24 cellular contexts compared by ENCODE assay signal in the genomic region with DNA sequence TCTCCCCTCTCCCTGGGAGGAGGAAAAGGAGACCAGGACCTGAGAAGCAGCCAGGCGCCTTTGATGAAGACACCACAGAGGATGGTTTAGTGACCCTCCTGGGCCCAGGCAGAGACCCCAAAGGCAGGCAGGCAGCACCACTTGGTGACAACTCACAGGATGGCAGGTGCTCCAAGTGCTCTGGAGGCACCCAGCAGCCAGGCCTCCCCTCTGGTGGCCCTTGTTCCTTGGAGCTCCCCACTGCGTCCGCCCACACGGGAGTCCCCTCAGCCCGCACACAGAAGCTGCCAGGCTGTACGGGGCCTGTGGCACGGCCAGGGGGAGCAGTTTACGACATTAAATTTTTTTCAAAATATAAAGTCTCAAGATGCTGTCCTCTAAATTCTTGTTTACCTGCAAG.
A peak's percentile ranks its signal among the peaks of the same experiment; 100 is the strongest.
DNase-seq lines count a peak whose midpoint lies in the region; ATAC-seq, FAIRE-seq and TF ChIP-seq lines count a peak whose summit lies in the region.
"Had no signal": no experiment of that assay in that cellular context is flagged by ENCODE, and none has a peak within 500 bp of the region (broad histone marks: within the 10 kb centered on the region; RNA-seq: fewer than 3 reads in every experiment).

No MANE protein-coding gene starts in this region.

- H3K79me2 ChIP-seq in HepG2 (ENCODE audit: insufficient read depth, low read length) (no peaks in the 10 kb centered on the region), MM.1S (ENCODE audit: low read length) (no peaks in the 10 kb centered on the region)

- H3K27ac ChIP-seq in HepG2 (ENCODE audit: extremely low read length, insufficient read depth, low read length) (no peak overlapping the region), right lobe of liver (no peak overlapping the region), MM.1S (ENCODE audit: low read length) (no peak overlapping the region)
- H3K27ac ChIP-seq: A549; BLaER1 treated with 17β-estradiol and CSF1 and Interleukin-3, amounts not matched to agents 10 nM and 100 nM had no signal

- no peaks in the 10 kb centered on the region for H3F3A ChIP-seq in MM.1S (ENCODE audit: insufficient read depth, low read length)

- TF ChIP-seq POLR2A in HepG2 (IDR thresholded peaks at IDR 0.05; ENCODE audit: insufficient read depth in 1 of 2, low read depth in 2 of 2, low read length in 2 of 2) (no peak), right lobe of liver (IDR thresholded peaks at IDR 0.05) (no peak)

- in situ Hi-C loops in HepG2 (cut with HindIII; ENCODE audit: extremely low pct_ligation_motif_present, low pct_unique_long_range_greater_than_20kb), result no loop called here

- no peak for FAIRE-seq in HepG2 (lab: Jason Lieb, UNC)
- FAIRE-seq: A549, G401.6, H54, RCC 7860 had no signal

- no peak overlapping the region for H2AFZ ChIP-seq in HepG2 (ENCODE audit: low read length)
- no peak overlapping the region for H2AFZ ChIP-seq in MM.1S (ENCODE audit: low read length)

- H3K4me3 ChIP-seq in HepG2 (replicated peaks in 1 of 3; ENCODE audit: insufficient read depth in 1 of 3, low read depth in 2 of 3, low read length in 3 of 3) (no peak overlapping the region), right lobe of liver (no peak overlapping the region), MM.1S (ENCODE audit: low read length) (no peak overlapping the region)
- H3K4me3 ChIP-seq: A549; BLaER1 treated with 17β-estradiol and CSF1 and Interleukin-3, amounts not matched to agents 10 nM and 100 nM; MG63 had no signal

- H3K9me3 ChIP-seq in HepG2 (ENCODE audit: low read length) (no peaks in the 10 kb centered on the region), right lobe of liver (no peaks in the 10 kb centered on the region), MM.1S (replicated peaks; ENCODE audit: insufficient read depth, low read length) (no peaks in the 10 kb centered on the region)
- H3K9me3 ChIP-seq: MG63 had no signal

- no peak overlapping the region for H3K9ac ChIP-seq in HepG2 (ENCODE audit: insufficient read depth, low read depth, low read length)
- H3K9ac ChIP-seq in MM.1S (ENCODE audit: low read length), result no peak overlapping the region
- H3K9ac ChIP-seq: BLaER1 treated with 17β-estradiol and CSF1 and Interleukin-3, amounts not matched to agents 10 nM and 100 nM had no signal

- H3K4me2 ChIP-seq in HepG2 (ENCODE audit: low read depth, low read length) (no peak overlapping the region), MM.1S (ENCODE audit: low read depth, low read length) (no peak overlapping the region)
- H3K4me2 ChIP-seq: A549; BLaER1 treated with 17β-estradiol and CSF1 and Interleukin-3, amounts not matched to agents 10 nM and 100 nM had no signal

- TF ChIP-seq CTCF in HepG2 (CRISPR knock-in tag; IDR thresholded peaks at IDR 0.05) (peak; percentile 30; the same call in 1 of the 2 replicates), right lobe of liver (IDR thresholded peaks at IDR 0.05) (no peak), MM.1S (IDR thresholded peaks at IDR 0.05; ENCODE audit: low read length) (no peak)

- TF ChIP-seq EP300 in HepG2 (IDR thresholded peaks at IDR 0.05; ENCODE audit: low read depth in 2 of 2, low read length in 2 of 2) (no peak), HepG2 (CRISPR knock-in tag; IDR thresholded peaks at IDR 0.05; ENCODE audit: borderline replicate concordance) (no peak)

- H4K20me1 ChIP-seq in HepG2 (ENCODE audit: insufficient read depth, low read length), result no peaks in the 10 kb centered on the region
- H4K20me1 ChIP-seq in MM.1S (ENCODE audit: insufficient read depth, low read length), result no peaks in the 10 kb centered on the region
- H4K20me1 ChIP-seq: BLaER1 treated with 17β-estradiol and CSF1 and Interleukin-3, amounts not matched to agents 10 nM and 100 nM had no signal

- CTCF ChIA-PET in HepG2 (lab: Yijun Ruan, JAX; ENCODE audit: low intra/inter-chr PET ratio, low total read pairs), result no interaction called here

- intact Hi-C loops in HepG2 (cut with micrococcal nuclease; ENCODE audit: unreplicated experiment), result no loop called here
- intact Hi-C loops in right lobe of liver (cut with DNase I), result no loop called here

- H3K27me3 ChIP-seq in HepG2 (ENCODE audit: control insufficient read depth in 1 of 2, insufficient read depth in 2 of 2, low read length in 2 of 2) (no peaks in the 10 kb centered on the region), right lobe of liver (no peaks in the 10 kb centered on the region), MM.1S (replicated peaks; ENCODE audit: insufficient read depth, low read length) (no peaks in the 10 kb centered on the region)
- H3K27me3 ChIP-seq: BLaER1 treated with 17β-estradiol and CSF1 and Interleukin-3, amounts not matched to agents 10 nM and 100 nM; MG63 had no signal

- no peaks in the 10 kb centered on the region for H3K36me3 ChIP-seq in HepG2 (replicated peaks in 1 of 2; ENCODE audit: control insufficient read depth in 1 of 2, insufficient read depth in 2 of 2, low read length in 2 of 2)
- H3K36me3 ChIP-seq in right lobe of liver, result no peaks in the 10 kb centered on the region
- no peaks in the 10 kb centered on the region for H3K36me3 ChIP-seq in MM.1S (replicated peaks; ENCODE audit: insufficient read depth, low read length)
- H3K36me3 ChIP-seq: BLaER1 treated with 17β-estradiol and CSF1 and Interleukin-3, amounts not matched to agents 10 nM and 100 nM; MG63 had no signal

- WGBS in HepG2 (ENCODE audit: low lambda C conversion rate), result 90% methylated on average over 4 of the region's 8 CpGs
- 31% methylated on average over 2 of the region's 8 CpGs for WGBS in right lobe of liver (ENCODE audit: insufficient coverage, low coverage, low lambda C conversion rate, missing lambda C conversion rate)

- POLR2A ChIA-PET in HepG2 (lab: Yijun Ruan, JAX), result no interaction called here

- H3K4me1 ChIP-seq in HepG2 (ENCODE audit: insufficient read depth, low read length) (no peaks in the 10 kb centered on the region), right lobe of liver (no peaks in the 10 kb centered on the region), MM.1S (ENCODE audit: low read length) (no peaks in the 10 kb centered on the region)
- H3K4me1 ChIP-seq: A549 had no signal

- DNase-seq in HepG2 (ENCODE audit: low spot score) (no peak), right lobe of liver (no peak), SK-N-DZ (ENCODE audit: low spot score) (peak; percentile 16), islet precursor cell (peak; percentile 38), NCI-H128 (lab: John Stamatoyannopoulos, UW; ENCODE audit: unreplicated experiment) (no peak), MM.1S (no peak)
- no peak for DNase-seq in activated CD4-positive, alpha-beta T cell treated with anti-CD3 and anti-CD28 coated beads, Interleukin-2, amount 50 U/mL, for 4 hours
- DNase-seq: AML-193; CD4-positive, alpha-beta T cell; HFFc6; IMR-90; KG1; MG63; NCI-H1694; NCI-H2029 treated with DMSO at 0.1 percent for 48 hours; NCI-H2171 treated with DMSO at 0.1 percent for 48 hours; NCI-H345; NCI-H510A treated with DMSO at 0.1 percent for 48 hours; SIG-M5 had no signal

- H3K9me2 ChIP-seq in MM.1S (replicated peaks; ENCODE audit: insufficient read depth, low read length), result no peaks in the 10 kb centered on the region

- ATAC-seq in HepG2, result no peak
- ATAC-seq in right lobe of liver, result no peak
- ATAC-seq: A549 had no signal

- TF ChIP-seq RAD21 in HepG2 (CRISPR knock-in tag; IDR thresholded peaks at IDR 0.05), result no peak

- BruUV-seq in HepG2 (replicated peaks; lab: Mats Ljungman, UMichigan), result no TSS peak

TF ChIP-seq in HepG2, 621 proteins besides CTCF, POLR2A, EP300 and RAD21:
- TF ChIP-seq STAG1 (CRISPR knock-in tag; IDR thresholded peaks at IDR 0.05), result 0 out of 2 replicates have a peak, but pooled peaks have one; percentile 11
- TF ChIP-seq, protein P1, sequence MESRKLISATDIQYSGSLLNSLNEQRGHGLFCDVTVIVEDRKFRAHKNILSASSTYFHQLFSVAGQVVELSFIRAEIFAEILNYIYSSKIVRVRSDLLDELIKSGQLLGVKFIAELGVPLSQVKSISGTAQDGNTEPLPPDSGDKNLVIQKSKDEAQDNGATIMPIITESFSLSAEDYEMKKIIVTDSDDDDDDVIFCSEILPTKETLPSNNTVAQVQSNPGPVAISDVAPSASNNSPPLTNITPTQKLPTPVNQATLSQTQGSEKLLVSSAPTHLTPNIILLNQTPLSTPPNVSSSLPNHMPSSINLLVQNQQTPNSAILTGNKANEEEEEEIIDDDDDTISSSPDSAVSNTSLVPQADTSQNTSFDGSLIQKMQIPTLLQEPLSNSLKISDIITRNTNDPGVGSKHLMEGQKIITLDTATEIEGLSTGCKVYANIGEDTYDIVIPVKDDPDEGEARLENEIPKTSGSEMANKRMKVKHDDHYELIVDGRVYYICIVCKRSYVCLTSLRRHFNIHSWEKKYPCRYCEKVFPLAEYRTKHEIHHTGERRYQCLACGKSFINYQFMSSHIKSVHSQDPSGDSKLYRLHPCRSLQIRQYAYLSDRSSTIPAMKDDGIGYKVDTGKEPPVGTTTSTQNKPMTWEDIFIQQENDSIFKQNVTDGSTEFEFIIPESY (CRISPR knock-in tag; IDR thresholded peaks at IDR 0.05), result no peak

Comparison
In these comparisons a context has a peak if more than half of its experiments do, and no peak if none do; other contexts are left out.
1. DNase-seq: peak in SK-N-DZ (single experiment) and islet precursor cell (single experiment); none in HepG2 (single experiment), right lobe of liver (0 of 3), activated CD4-positive, alpha-beta T cell treated with anti-CD3 and anti-CD28 coated beads, Interleukin-2, amount 50 U/mL, for 4 hours (0 of 2), NCI-H128 (single experiment) and MM.1S (single experiment).